16 cellular contexts compared by ENCODE assay signal in genomic region chr19:1293782-1294621, GRCh38. TPM values are rescaled to one million over a fixed set of nuclear protein-coding genes. Genes with fewer than 3 reads are reported as not detected.
DNase-seq lines count a peak whose midpoint lies in the region; ATAC-seq and TF ChIP-seq lines count a peak whose summit lies in the region.
"Had no signal": no experiment of that assay in that cellular context is flagged by ENCODE, and none has a peak within 500 bp of the region (broad histone marks: within the 10 kb centered on the region; RNA-seq: fewer than 3 reads in every experiment).

No MANE protein-coding gene starts in this region.

- H3K4me3 Mint-ChIP-seq in glutamatergic neuron (ENCODE audit: unreplicated experiment): no peak overlapping the region
- no peak overlapping the region for H3K4me3 Mint-ChIP-seq in natural killer cell treated with Interleukin-12 subunit alpha and Interleukin-12 subunit beta and Interleukin-15 and Interleukin-18, amount 100 ng/mL, for 72 hours
- H3K4me3 Mint-ChIP-seq: CD8-positive, alpha-beta T cell had no signal

- TF ChIP-seq CTCF in HEK293 (tag by site-specific recombination; IDR thresholded peaks at IDR 0.05) (no peak), glutamatergic neuron (IDR thresholded peaks at IDR 0.05; ENCODE audit: partially characterized antibody, unreplicated experiment) (no peak)

- H3K4me2 ChIP-seq in BLaER1: peak overlapping the region; percentile 92

- H3K36me3 ChIP-seq in BLaER1 (0 out of 2 replicates have a peak, but pooled peaks cover 4% of the 10 kb centered on the region), HEK293 (ENCODE audit: control insufficient read depth in 2 of 2, insufficient read depth in 1 of 2, low read length in 2 of 2) (no peaks in the 10 kb centered on the region)

- peak overlapping the region; percentile 48; the same call in 1 of the 2 replicates for H3K9ac ChIP-seq in BLaER1

- peaks cover 70% of the 10 kb centered on the region for H4K20me1 ChIP-seq in BLaER1

- no peaks in the 10 kb centered on the region for H3K36me3 Mint-ChIP-seq in glutamatergic neuron (ENCODE audit: unreplicated experiment)
- no peaks in the 10 kb centered on the region for H3K36me3 Mint-ChIP-seq in natural killer cell treated with Interleukin-12 subunit alpha and Interleukin-12 subunit beta and Interleukin-15 and Interleukin-18, amount 100 ng/mL, for 72 hours
- H3K36me3 Mint-ChIP-seq: CD8-positive, alpha-beta T cell had no signal

- DNase-seq in glutamatergic neuron: peak; percentile 36
- no peak for DNase-seq in stimulated activated CD4-positive, alpha-beta T cell treated with anti-CD3 and anti-CD28 coated beads, Interleukin-15, amount 100 ng/mL, for 24 hours
- no peak for DNase-seq in natural killer cell treated with Interleukin-12 subunit alpha and Interleukin-12 subunit beta and Interleukin-15 and Interleukin-18, amount 100 ng/mL, for 72 hours (ENCODE audit: low spot score)
- no peak for DNase-seq in NCI-H82 treated with DMSO at 0.1 percent for 48 hours (lab: John Stamatoyannopoulos, UW; ENCODE audit: unreplicated experiment)
- DNase-seq: ACHN; Calu3; CD8-positive, alpha-beta T cell; DMS79 treated with DMSO at 0.1 percent for 48 hours; GF-D8; GOT3; H7; IMR-90 had no signal

- peaks cover 67% of the 10 kb centered on the region for H3K4me1 ChIP-seq in BLaER1
- 0 out of 2 replicates have a peak, but pooled peaks cover 3% of the 10 kb centered on the region for H3K4me1 ChIP-seq in HEK293 (ENCODE audit: control insufficient read depth, insufficient read depth, low read length)

- CTCF ChIA-PET in HEK293 (lab: Yijun Ruan, JAX): no interaction called here

- H3K4me1 Mint-ChIP-seq in glutamatergic neuron (ENCODE audit: low read depth, unreplicated experiment): no peaks in the 10 kb centered on the region
- H3K4me1 Mint-ChIP-seq in natural killer cell treated with Interleukin-12 subunit alpha and Interleukin-12 subunit beta and Interleukin-15 and Interleukin-18, amount 100 ng/mL, for 72 hours (ENCODE audit: low read depth in 2 of 2): peaks cover 0 to 2% of the 10 kb centered on the region in 2 donors

- H3K27me3 Mint-ChIP-seq in glutamatergic neuron (ENCODE audit: unreplicated experiment): peaks cover 4% of the 10 kb centered on the region
- peaks cover 0 to 10% of the 10 kb centered on the region in 2 donors for H3K27me3 Mint-ChIP-seq in natural killer cell treated with Interleukin-12 subunit alpha and Interleukin-12 subunit beta and Interleukin-15 and Interleukin-18, amount 100 ng/mL, for 72 hours

- H3K27ac Mint-ChIP-seq in glutamatergic neuron (ENCODE audit: unreplicated experiment): no peak overlapping the region
- H3K27ac Mint-ChIP-seq in natural killer cell treated with Interleukin-12 subunit alpha and Interleukin-12 subunit beta and Interleukin-15 and Interleukin-18, amount 100 ng/mL, for 72 hours: no peak overlapping the region
- H3K27ac Mint-ChIP-seq: CD8-positive, alpha-beta T cell had no signal

- POLR2A ChIA-PET in HEK293 (lab: Yijun Ruan, JAX): interaction anchor here (1.0 kb wide), 1 partner anchor 19 kb away, joined by 3 read pairs; the partner anchor contains the start of gene FAM174C

- peaks cover 2% of the 10 kb centered on the region for H3K9me3 Mint-ChIP-seq in glutamatergic neuron (ENCODE audit: unreplicated experiment)
- no peaks in the 10 kb centered on the region for H3K9me3 Mint-ChIP-seq in natural killer cell treated with Interleukin-12 subunit alpha and Interleukin-12 subunit beta and Interleukin-15 and Interleukin-18, amount 100 ng/mL, for 72 hours
- H3K9me3 Mint-ChIP-seq: CD8-positive, alpha-beta T cell had no signal

- ATAC-seq in natural killer cell treated with Interleukin-12 subunit alpha and Interleukin-12 subunit beta and Interleukin-15 and Interleukin-18, amount 100 ng/mL, for 72 hours: no peak
- ATAC-seq: CD8-positive, alpha-beta T cell; HCT116; K562 had no signal

- H3K9me3 ChIP-seq in BLaER1 (no peaks in the 10 kb centered on the region), HEK293 (ENCODE audit: control insufficient read depth, insufficient read depth, low read depth, low read length) (no peaks in the 10 kb centered on the region)

- peaks cover 51% of the 10 kb centered on the region for H3K27me3 ChIP-seq in BLaER1

- H3K27ac ChIP-seq in BLaER1: no peak overlapping the region
- H3K27ac ChIP-seq in HEK293 (ENCODE audit: extremely low read depth, low read depth, low read length): no peak overlapping the region

- H3K4me3 ChIP-seq in BLaER1: peak overlapping the region; percentile 26
- no peak overlapping the region for H3K4me3 ChIP-seq in HEK293 (ENCODE audit: low read depth, low read length)
- H3K4me3 ChIP-seq: K562 had no signal

TF ChIP-seq in HEK293, 187 proteins besides CTCF, POLR2A, EP300 and RAD21:
- TF ChIP-seq ATF2 (tag by site-specific recombination; IDR thresholded peaks at IDR 0.05; ENCODE audit: low read depth) (no peak), ZNF677 (tag by site-specific recombination; IDR thresholded peaks at IDR 0.05) (no peak), HIC1 (tag by site-specific recombination; IDR thresholded peaks at IDR 0.05) (peak; percentile 56), ZNF530 (tag by site-specific recombination; IDR thresholded peaks at IDR 0.05; ENCODE audit: low read depth) (no peak), GLIS2 (tag by site-specific recombination; IDR thresholded peaks at IDR 0.05) (no peak)

RNA-seq across cellular contexts. Expression of gene EFNA2, which starts 8.3 kb away (rescaled TPM):
- 61.4 TPM for total RNA-seq in glutamatergic neuron (ENCODE audit: unreplicated experiment)
- total RNA-seq in natural killer cell treated with Interleukin-12 subunit alpha and Interleukin-12 subunit beta and Interleukin-15 and Interleukin-18, amount 100 ng/mL, for 72 hours: not detected
- total RNA-seq: CD8-positive, alpha-beta T cell; IMR-90 had no signal

RNA-seq across cellular contexts. Expression of gene FAM174C, which starts 18.7 kb away (rescaled TPM):
- total RNA-seq in glutamatergic neuron (ENCODE audit: unreplicated experiment): 17.3 TPM
- total RNA-seq in natural killer cell treated with Interleukin-12 subunit alpha and Interleukin-12 subunit beta and Interleukin-15 and Interleukin-18, amount 100 ng/mL, for 72 hours: 10 to 100 TPM; 59.5 to 94.2 TPM

RNA-seq across cellular contexts. Expression of gene CIRBP, which starts 24.9 kb away (rescaled TPM):
- 341 TPM for total RNA-seq in glutamatergic neuron (ENCODE audit: unreplicated experiment)
- 100 to 1,000 TPM; 226 to 251 TPM for total RNA-seq in natural killer cell treated with Interleukin-12 subunit alpha and Interleukin-12 subunit beta and Interleukin-15 and Interleukin-18, amount 100 ng/mL, for 72 hours

RNA-seq across cellular contexts. Expression of gene MIDN, which starts 45.6 kb away (rescaled TPM):
- 325 TPM for total RNA-seq in glutamatergic neuron (ENCODE audit: unreplicated experiment)
- total RNA-seq in natural killer cell treated with Interleukin-12 subunit alpha and Interleukin-12 subunit beta and Interleukin-15 and Interleukin-18, amount 100 ng/mL, for 72 hours: 10 to 100 TPM; 85.9 to 88.3 TPM

RNA-seq across cellular contexts. Expression of gene ATP5F1D, which starts 52.5 kb away (rescaled TPM):
- total RNA-seq in glutamatergic neuron (ENCODE audit: unreplicated experiment): 129 TPM
- total RNA-seq in natural killer cell treated with Interleukin-12 subunit alpha and Interleukin-12 subunit beta and Interleukin-15 and Interleukin-18, amount 100 ng/mL, for 72 hours: 100 to 1,000 TPM; 163 to 215 TPM

Comparison
In these comparisons a context has a peak if more than half of its experiments do, and no peak if none do; other contexts are left out.
1. RNA of gene EFNA2, which starts 8.3 kb away (total RNA-seq): 61.4 TPM in glutamatergic neuron (single experiment); not detected in natural killer cell treated with Interleukin-12 subunit alpha and Interleukin-12 subunit beta and Interleukin-15 and Interleukin-18, amount 100 ng/mL, for 72 hours; every median in the first group is over 10 times any median in the second.